Comparison of ENCODE assay signal across 35 cellular contexts in genomic region chr6:103018426-103018825, GRCh38.
"Had no signal": no experiment of that assay in that cellular context is flagged by ENCODE, and none has a peak within 500 bp of the region (broad histone marks: within the 10 kb centered on the region; RNA-seq: fewer than 3 reads in every experiment).

No MANE protein-coding gene starts in this region.

- H3K9me3 ChIP-seq: MG63 had no signal

- H3K4me3 ChIP-seq: MG63 had no signal

- DNase-seq: Karpas-422, Kasumi-1, KG1, MG63, MM.1S, MV-4-11, NCI-H1048, NCI-H1092, NCI-H1092 treated with DMSO at 0.1 percent for 48 hours, NCI-H1105, NCI-H1105 treated with DMSO at 0.1 percent for 48 hours, NCI-H1417, NCI-H1417 treated with DMSO at 0.1 percent for 48 hours, NCI-H1436, NCI-H1436 treated with DMSO at 0.1 percent for 48 hours, NCI-H146, NCI-H1694, NCI-H1694 treated with DMSO at 0.1 percent for 48 hours, NCI-H187, NCI-H187 treated with DMSO at 0.1 percent for 48 hours, NCI-H1930, NCI-H2029, NCI-H2029 treated with DMSO at 0.1 percent for 48 hours, NCI-H2081, NCI-H2081 treated with DMSO at 0.1 percent for 48 hours, NCI-H2107, NCI-H2171, NCI-H2171 treated with DMSO at 0.1 percent for 48 hours, NCI-H2227 treated with DMSO at 0.1 percent for 48 hours, NCI-H226, NCI-H345, NCI-H446, NCI-H446 treated with DMSO at 0.1 percent for 48 hours, NCI-H510A had no signal

- H3K27me3 ChIP-seq: MG63 had no signal

- H3K27ac ChIP-seq: KMS-11 had no signal

- H3K36me3 ChIP-seq: MG63 had no signal

- H3K4me2 ChIP-seq: KMS-11 had no signal

- H3K9ac ChIP-seq: KMS-11 had no signal
